In the genomic region with DNA sequence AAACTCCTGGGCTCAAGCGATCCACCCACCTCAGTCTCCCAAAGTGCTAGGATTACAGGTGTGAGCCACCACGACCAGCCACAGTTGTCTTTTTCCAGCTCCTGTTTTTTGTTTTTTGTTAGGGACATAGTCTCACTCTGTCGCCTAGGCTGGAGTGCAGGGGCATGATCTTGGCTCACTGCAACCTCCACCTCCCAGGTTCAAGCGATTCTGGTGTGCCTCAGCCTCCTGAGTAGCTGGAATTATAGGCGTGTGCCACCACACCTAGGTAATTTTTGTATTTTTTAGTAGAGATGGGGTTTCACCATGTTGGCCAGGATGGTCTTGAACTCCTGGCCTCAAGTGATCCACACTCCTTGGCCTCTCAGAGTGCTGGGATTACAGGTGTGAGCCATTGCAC, we compare ENCODE assay signal across 8 cellular contexts. TPM values are rescaled to one million over a fixed set of nuclear protein-coding genes. Genes with fewer than 3 reads are reported as not detected.
A peak's percentile ranks its signal among the peaks of the same experiment; 100 is the strongest.
DNase-seq lines count a peak whose midpoint lies in the region; ATAC-seq and TF ChIP-seq lines count a peak whose summit lies in the region.
"Not testable (repeated sequence)": the region's sequence is repeated elsewhere in the genome, so short reads cannot be mapped to it uniquely, and the experiment has no call there.

No MANE protein-coding gene starts in this region.

- TF ChIP-seq CTCF in CD4-positive, alpha-beta T cell (IDR thresholded peaks at IDR 0.05); HFF-Myc (IDR thresholded peaks at IDR 0.05; ENCODE audit: low read depth, low read length, missing control alignments); OCI-LY7 (conservative IDR thresholded peaks at IDR 0.05; ENCODE audit: low read length); endothelial cell (IDR thresholded peaks at IDR 0.05; ENCODE audit: unreplicated experiment): not testable (repeated sequence)

- POLR2A ChIA-PET in CD4-positive, alpha-beta T cell (lab: Charles Lee), result interaction anchor here (3.4 to 3.6 kb wide), 2 partner anchors 9 to 14 kb away, joined by 12 to 149 read pairs; no protein-coding TSS in a partner anchor
- POLR2A ChIA-PET in OCI-LY7 (lab: Charles Lee), result interaction anchor here (2.9 kb wide), 1 partner anchor 40 kb away, joined by 10 read pairs; a partner anchor contains a TSS
- POLR2A ChIA-PET in activated CD4-positive, alpha-beta memory T cell treated with anti-CD3 and anti-CD28 coated beads for 36 hours (lab: Charles Lee), result interaction anchor here (4.1 kb wide), 1 partner anchor 14 kb away, joined by 100 read pairs; no protein-coding TSS in a partner anchor

- H3K9me3 Mint-ChIP-seq in CD4-positive, alpha-beta T cell; activated CD4-positive, alpha-beta memory T cell treated with anti-CD3 and anti-CD28 coated beads for 36 hours; activated naive CD8-positive, alpha-beta T cell (ENCODE audit: low read depth); endothelial cell (ENCODE audit: unreplicated experiment); naive B cell; stimulated activated memory B cell treated with anti-CD40 and anti-IgM and Interleukin-4, amounts not matched to agents 10 μg/mL and 1 μg/mL and 100 μg/mL, for 72 hours: not testable (repeated sequence)

- not testable (repeated sequence) for H3K9me3 ChIP-seq in CD4-positive, alpha-beta T cell (ENCODE audit: control insufficient read depth, low read length); OCI-LY7 (ENCODE audit: low read length)

- BruUV-seq in OCI-LY7 (replicated peaks; lab: Mats Ljungman, UMichigan), result not testable (repeated sequence)

- H3K27ac ChIP-seq in CD4-positive, alpha-beta T cell (ENCODE audit: low read depth, low read length); OCI-LY7 (ENCODE audit: low read depth, low read length, poor library complexity, severe bottlenecking): not testable (repeated sequence)

- H3K27me3 ChIP-seq in CD4-positive, alpha-beta T cell (ENCODE audit: control insufficient read depth, insufficient read depth, low read length), result not testable (repeated sequence)

- not testable (repeated sequence) for DNase-seq in CD4-positive, alpha-beta T cell; HFF-Myc (ENCODE audit: extremely low read depth, low read depth); OCI-LY7 (ENCODE audit: low spot score); activated CD4-positive, alpha-beta memory T cell treated with anti-CD3 and anti-CD28 coated beads for 36 hours; endothelial cell (ENCODE audit: low spot score); naive B cell

- H4K20me1 ChIP-seq in OCI-LY7 (ENCODE audit: insufficient read depth, low read length), result peaks cover 51% of the 10 kb centered on the region

- H3K27ac Mint-ChIP-seq in CD4-positive, alpha-beta T cell, result peak overlapping the region; percentile 93
- H3K27ac Mint-ChIP-seq in activated CD4-positive, alpha-beta memory T cell treated with anti-CD3 and anti-CD28 coated beads for 36 hours, result peak overlapping the region; percentile 97
- peak overlapping the region; percentile 54 for H3K27ac Mint-ChIP-seq in activated naive CD8-positive, alpha-beta T cell
- H3K27ac Mint-ChIP-seq in endothelial cell (ENCODE audit: unreplicated experiment), result not testable (repeated sequence)
- peak overlapping the region in 3 of 6 donors; percentile 47 to 88 (median 76) for H3K27ac Mint-ChIP-seq in naive B cell
- H3K27ac Mint-ChIP-seq in stimulated activated memory B cell treated with anti-CD40 and anti-IgM and Interleukin-4, amounts not matched to agents 10 μg/mL and 1 μg/mL and 100 μg/mL, for 72 hours, result peak overlapping the region; percentile 99

- H3K36me3 ChIP-seq in OCI-LY7 (ENCODE audit: insufficient read depth, low read length), result peaks cover 69% of the 10 kb centered on the region

- peaks cover 26% of the 10 kb centered on the region for H3K4me1 ChIP-seq in OCI-LY7 (ENCODE audit: insufficient read depth, low read length, poor library complexity, severe bottlenecking)

- not testable (repeated sequence) for H3K9me2 ChIP-seq in OCI-LY7 (ENCODE audit: insufficient read depth, low read length)

- H3K4me3 Mint-ChIP-seq in CD4-positive, alpha-beta T cell, result peak overlapping the region; percentile 63
- H3K4me3 Mint-ChIP-seq in activated CD4-positive, alpha-beta memory T cell treated with anti-CD3 and anti-CD28 coated beads for 36 hours, result peak overlapping the region; percentile 97
- peak overlapping the region; percentile 95 for H3K4me3 Mint-ChIP-seq in activated naive CD8-positive, alpha-beta T cell
- H3K4me3 Mint-ChIP-seq in endothelial cell (ENCODE audit: unreplicated experiment), result peak overlapping the region; percentile 96
- H3K4me3 Mint-ChIP-seq in naive B cell, result peak overlapping the region in 5 of 8 donors; percentile 22 to 96 (median 51)
- H3K4me3 Mint-ChIP-seq in stimulated activated memory B cell treated with anti-CD40 and anti-IgM and Interleukin-4, amounts not matched to agents 10 μg/mL and 1 μg/mL and 100 μg/mL, for 72 hours, result peak overlapping the region; percentile 45

- H3K4me1 Mint-ChIP-seq in CD4-positive, alpha-beta T cell (ENCODE audit: low read depth), result peaks cover 62% of the 10 kb centered on the region
- peaks cover 51% of the 10 kb centered on the region for H3K4me1 Mint-ChIP-seq in activated CD4-positive, alpha-beta memory T cell treated with anti-CD3 and anti-CD28 coated beads for 36 hours (ENCODE audit: low read depth)
- H3K4me1 Mint-ChIP-seq in activated naive CD8-positive, alpha-beta T cell (ENCODE audit: low read depth), result peaks cover 42% of the 10 kb centered on the region
- H3K4me1 Mint-ChIP-seq in endothelial cell (ENCODE audit: unreplicated experiment) (peaks cover 20% of the 10 kb centered on the region), naive B cell (peaks cover 32 to 44% (median 34%) of the 10 kb centered on the region in 3 donors)
- H3K4me1 Mint-ChIP-seq in stimulated activated memory B cell treated with anti-CD40 and anti-IgM and Interleukin-4, amounts not matched to agents 10 μg/mL and 1 μg/mL and 100 μg/mL, for 72 hours, result peaks cover 59% of the 10 kb centered on the region

- H2AFZ ChIP-seq in OCI-LY7 (ENCODE audit: low read length), result not testable (repeated sequence)

- H3K4me2 ChIP-seq in OCI-LY7 (ENCODE audit: low read length), result peak overlapping the region; percentile 96

- ATAC-seq in CD4-positive, alpha-beta T cell (ENCODE audit: poor library complexity); naive B cell (ENCODE audit: low read depth in 2 of 2); stimulated activated memory B cell treated with anti-CD40 and anti-IgM and Interleukin-4, amounts not matched to agents 10 μg/mL and 1 μg/mL and 100 μg/mL, for 72 hours: not testable (repeated sequence)

- H3K4me3 ChIP-seq in HFF-Myc (replicated peaks; ENCODE audit: low read depth, low read length) (peak overlapping the region; percentile 100), OCI-LY7 (ENCODE audit: low read depth, low read length, poor library complexity, severe bottlenecking) (peak overlapping the region; percentile 85)

- H3K36me3 Mint-ChIP-seq in CD4-positive, alpha-beta T cell (ENCODE audit: low read depth), result peaks cover 69% of the 10 kb centered on the region
- peaks cover 64% of the 10 kb centered on the region for H3K36me3 Mint-ChIP-seq in activated CD4-positive, alpha-beta memory T cell treated with anti-CD3 and anti-CD28 coated beads for 36 hours
- peaks cover 21% of the 10 kb centered on the region for H3K36me3 Mint-ChIP-seq in activated naive CD8-positive, alpha-beta T cell
- H3K36me3 Mint-ChIP-seq in endothelial cell (ENCODE audit: low read depth, unreplicated experiment) (peaks cover 36% of the 10 kb centered on the region), naive B cell (peaks cover 13 to 21% of the 10 kb centered on the region in 2 donors)
- H3K36me3 Mint-ChIP-seq in stimulated activated memory B cell treated with anti-CD40 and anti-IgM and Interleukin-4, amounts not matched to agents 10 μg/mL and 1 μg/mL and 100 μg/mL, for 72 hours, result peaks cover 58% of the 10 kb centered on the region

- H3K27me3 Mint-ChIP-seq in CD4-positive, alpha-beta T cell; activated CD4-positive, alpha-beta memory T cell treated with anti-CD3 and anti-CD28 coated beads for 36 hours; activated naive CD8-positive, alpha-beta T cell; endothelial cell (ENCODE audit: unreplicated experiment); naive B cell; stimulated activated memory B cell treated with anti-CD40 and anti-IgM and Interleukin-4, amounts not matched to agents 10 μg/mL and 1 μg/mL and 100 μg/mL, for 72 hours: not testable (repeated sequence)

- peaks cover 70% of the 10 kb centered on the region for H3K79me2 ChIP-seq in OCI-LY7 (ENCODE audit: insufficient read depth, low read depth, low read length)

- intact Hi-C loops in CD4-positive, alpha-beta T cell (cut with DNase I, micrococcal nuclease), result loop anchor here in 1 of 2 experiments (10.0 kb wide), 2 partner anchors 312 to 1138 kb away; a partner anchor contains a TSS
- intact Hi-C loops in OCI-LY7 (cut with micrococcal nuclease; ENCODE audit: unreplicated experiment); activated CD4-positive, alpha-beta memory T cell treated with anti-CD3 and anti-CD28 coated beads for 36 hours (cut with micrococcal nuclease): not testable (repeated sequence)

- CTCF ChIA-PET in CD4-positive, alpha-beta T cell (lab: Charles Lee), result interaction anchor here (2.0 to 2.9 kb wide), 2 partner anchors 13 to 14 kb away, joined by 15 to 123 read pairs; no protein-coding TSS in a partner anchor
- CTCF ChIA-PET in OCI-LY7 (lab: Charles Lee; ENCODE audit: unreplicated experiment), result not testable (repeated sequence)
- CTCF ChIA-PET in activated CD4-positive, alpha-beta memory T cell treated with anti-CD3 and anti-CD28 coated beads for 36 hours (lab: Charles Lee), result interaction anchor here (3.3 to 5.6 kb wide), 2 partner anchors 14 to 40 kb away, joined by 38 to 141 read pairs; a partner anchor contains a TSS

RNA-seq across cellular contexts. Expression of a gene that starts 2.3 kb away (rescaled TPM):
- total RNA-seq in CD4-positive, alpha-beta T cell, result 10 to 100 TPM; 94.1 to 99.3 TPM
- total RNA-seq in OCI-LY7 (2014; rRNA removed; shearing (Covaris generic)), result 30.0 and 49.1 TPM in 2 replicates
- total RNA-seq in OCI-LY7 (2022) (96.3 and 111 TPM in 2 replicates), endothelial cell (ENCODE audit: unreplicated experiment) (18.0 TPM)
- 10 to 100 TPM; 55.4 to 55.6 TPM for total RNA-seq in activated CD4-positive, alpha-beta memory T cell treated with anti-CD3 and anti-CD28 coated beads for 36 hours
- polyA plus RNA-seq in naive B cell (ENCODE audit: low read depth in 6 of 6), result 10 to 100 TPM; 25.8 to 100.0 (median 56.5) TPM

RNA-seq across cellular contexts. Expression of a gene that starts 39.8 kb away (rescaled TPM):
- total RNA-seq in CD4-positive, alpha-beta T cell, result 10 to 100 TPM; 30.4 to 31.9 TPM
- 19.0 and 20.9 TPM in 2 replicates for total RNA-seq in OCI-LY7 (2014; rRNA removed; shearing (Covaris generic))
- total RNA-seq in OCI-LY7 (2022) (40.0 and 42.9 TPM in 2 replicates), endothelial cell (ENCODE audit: unreplicated experiment) (46.0 TPM)
- 10 to 100 TPM; 25.7 to 25.8 TPM for total RNA-seq in activated CD4-positive, alpha-beta memory T cell treated with anti-CD3 and anti-CD28 coated beads for 36 hours
- polyA plus RNA-seq in naive B cell (ENCODE audit: low read depth in 6 of 6), result 10 to 100 TPM in 5 of 6 donors, 1 to 10 TPM in 1; 6.3 to 17.4 (median 11.8) TPM

Comparison
In these comparisons a context has a peak if more than half of its experiments do, and no peak if none do; other contexts are left out.
1. H3K4me3 Mint-ChIP-seq: peak in every context shown above with its lines; median percentile 97 in activated CD4-positive, alpha-beta memory T cell treated with anti-CD3 and anti-CD28 coated beads for 36 hours; 96 in endothelial cell; 95 in activated naive CD8-positive, alpha-beta T cell; 63 in CD4-positive, alpha-beta T cell; 51 in naive B cell; 45 in stimulated activated memory B cell treated with anti-CD40 and anti-IgM and Interleukin-4, amounts not matched to agents 10 μg/mL and 1 μg/mL and 100 μg/mL, for 72 hours.